Comparison of ENCODE assay signal across 24 cellular contexts in genomic region chr5:82796643-82797416, GRCh38.
"Had no signal": no experiment of that assay in that cellular context is flagged by ENCODE, and none has a peak within 500 bp of the region (broad histone marks: within the 10 kb centered on the region; RNA-seq: fewer than 3 reads in every experiment).

No MANE protein-coding gene starts in this region.

- ATAC-seq: activated CD8-positive, alpha-beta memory T cell treated with anti-CD3 and anti-CD28 coated beads, Interleukin-2, amount 10 ng/mL, durations not matched to agents 7 days and 5 days; activated CD8-positive, alpha-beta T cell treated with anti-CD3 and anti-CD28 coated beads for 36 hours; activated naive CD8-positive, alpha-beta T cell treated with anti-CD3 and anti-CD28 coated beads, Interleukin-2, amount 50 U/mL, for 24 hours; heart right ventricle; left lung; naive thymus-derived CD4-positive, alpha-beta T cell had no signal

- H3K4me1 ChIP-seq: heart right ventricle, left lung, prostate gland, spleen, testis, vagina had no signal

- H3K9me3 ChIP-seq: left lung, prostate gland, testis, vagina had no signal

- H3K4me3 ChIP-seq: coronary artery, heart right ventricle, left lung, lung, prostate gland, spleen, testis, vagina had no signal

- H3K27me3 ChIP-seq: heart right ventricle, left lung, spleen, testis, vagina had no signal

- H3K36me3 ChIP-seq: heart right ventricle, left lung, prostate gland, spleen, vagina had no signal

- DNase-seq: activated CD4-positive, alpha-beta T cell treated with anti-CD3 and anti-CD28 coated beads, Interleukin-2, amount 10 ng/mL, durations not matched to agents 7 days and 5 days; activated CD4-positive, CD25-positive, alpha-beta regulatory T cell treated with anti-CD3 and anti-CD28 coated beads, Interleukin-2, amount 50 U/mL, for 72 hours; activated CD8-positive, alpha-beta memory T cell treated with anti-CD3 and anti-CD28 coated beads, Interleukin-2, amount 10 ng/mL, durations not matched to agents 7 days and 5 days; activated CD8-positive, alpha-beta T cell treated with anti-CD3 and anti-CD28 coated beads for 36 hours; activated effector memory CD4-positive, alpha-beta T cell treated with anti-CD3 and anti-CD28 coated beads, Interleukin-2, amount 50 U/mL, for 16 hours; activated naive CD4-positive, alpha-beta T cell treated with anti-CD3 and anti-CD28 coated beads, Interleukin-2, amount 50 U/mL, for 16 hours; activated naive CD8-positive, alpha-beta T cell treated with anti-CD3 and anti-CD28 coated beads, Interleukin-2, amount 50 U/mL, for 24 hours; activated T-cell treated with anti-CD3 and anti-CD28 coated beads for 4 hours; cerebellar nuclear complex; heart right ventricle; left lung; naive thymus-derived CD4-positive, alpha-beta T cell; spleen; stimulated activated CD4-positive, alpha-beta T cell treated with anti-CD3 and anti-CD28 coated beads, Interleukin-4, amount 100 ng/mL, for 1 hour; stimulated activated naive CD4-positive, alpha-beta T cell; T1000; testis; trophoblast cell had no signal

- H3K27ac ChIP-seq: coronary artery, epithelial cell of prostate, heart right ventricle, left lung, prostate gland, spleen, testis, vagina, VCaP had no signal
